ENCODE assay signal across 11 cellular contexts in the genomic region with DNA sequence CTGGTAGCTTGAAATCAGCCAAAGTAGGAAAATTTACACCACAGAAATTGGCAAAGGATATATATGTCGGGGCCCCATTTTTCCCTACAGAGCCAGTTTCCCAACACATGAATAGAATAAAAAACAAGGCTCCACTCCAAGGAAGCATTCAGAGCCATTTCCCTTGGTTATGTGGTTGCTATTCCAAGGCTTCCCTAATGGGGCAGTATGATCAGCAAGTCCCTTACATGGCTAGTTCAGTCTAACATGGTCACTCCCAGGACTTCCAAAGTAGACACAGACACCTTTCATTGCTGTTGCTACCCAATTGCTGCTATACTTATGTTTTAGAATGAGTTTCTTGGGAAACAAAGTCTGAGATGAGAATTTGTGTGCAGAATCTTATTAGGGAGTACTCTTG.
A peak's percentile ranks its signal among the peaks of the same experiment; 100 is the strongest.
DNase-seq lines count a peak whose midpoint lies in the region; ATAC-seq and TF ChIP-seq lines count a peak whose summit lies in the region.
"Had no signal": no experiment of that assay in that cellular context is flagged by ENCODE, and none has a peak within 500 bp of the region (broad histone marks: within the 10 kb centered on the region; RNA-seq: fewer than 3 reads in every experiment).

No MANE protein-coding gene starts in this region.

- DNase-seq in AG08396 (ENCODE audit: low spot score), result peak; percentile 39
- peak; percentile 6 for DNase-seq in GM23248
- peak; percentile 22 for DNase-seq in NT2/D1 (ENCODE audit: low read depth, low spot score)
- DNase-seq in epithelial cell of proximal tubule (ENCODE audit: low read depth), result no peak
- DNase-seq in spleen, result no peak
- DNase-seq in left colon, result no peak
- DNase-seq in immature natural killer cell, result no peak
- no peak for DNase-seq in superior temporal gyrus (ENCODE audit: extremely low spot score)
- DNase-seq: activated CD8-positive, alpha-beta memory T cell treated with anti-CD3 and anti-CD28 coated beads, Interleukin-2, amount 10 ng/mL, durations not matched to agents 7 days and 5 days; anterior cingulate cortex had no signal

- H3K27ac ChIP-seq in GM23248 (no peak overlapping the region), spleen (no peak overlapping the region)

- WGBS in GM23248 (ENCODE audit: low coverage in 1 of 2, low lambda C conversion rate in 2 of 2, missing lambda C conversion rate in 2 of 2), 2 experiments, result 31 to 42% methylated on average over 1 of the region's 1 CpG
- WGBS in spleen, 5 donors, result 85 to 100% (median 96%) methylated on average over 1 of the region's 1 CpG

- H3K27me3 ChIP-seq in GM23248 (replicated peaks; ENCODE audit: insufficient read depth) (no peaks in the 10 kb centered on the region), NT2/D1 (ENCODE audit: insufficient read depth, insufficient read length) (no peaks in the 10 kb centered on the region), spleen (replicated peaks in 1 of 7) (no peaks in the 10 kb centered on the region)

- no peak for TF ChIP-seq POLR2A in spleen (IDR thresholded peaks at IDR 0.05)

- no peak for ATAC-seq in left colon
- ATAC-seq: activated CD8-positive, alpha-beta memory T cell treated with anti-CD3 and anti-CD28 coated beads, Interleukin-2, amount 10 ng/mL, durations not matched to agents 7 days and 5 days had no signal

- TF ChIP-seq CTCF in epithelial cell of proximal tubule (conservative IDR thresholded peaks at IDR 0.05; ENCODE audit: low read depth, low read length) (peak; percentile 49), spleen (IDR thresholded peaks at IDR 0.05 in 8 of 11, conservative IDR thresholded peaks at IDR 0.05 in 3 of 11) (no peak)

- H3K36me3 ChIP-seq in GM23248 (ENCODE audit: low read depth), result no peaks in the 10 kb centered on the region
- H3K36me3 ChIP-seq in NT2/D1 (ENCODE audit: insufficient read depth, insufficient read length, low read length), result no peaks in the 10 kb centered on the region
- no peaks in the 10 kb centered on the region for H3K36me3 ChIP-seq in spleen

- H3K9me2 ChIP-seq in GM23248 (ENCODE audit: insufficient read depth), result no peaks in the 10 kb centered on the region

- H3K36me3 Mint-ChIP-seq in immature natural killer cell, result no peaks in the 10 kb centered on the region
- H3K36me3 Mint-ChIP-seq: activated CD8-positive, alpha-beta memory T cell treated with anti-CD3 and anti-CD28 coated beads, Interleukin-2, amount 10 ng/mL, durations not matched to agents 7 days and 5 days; memory B cell had no signal

- in situ Hi-C loops in GM23248 (cut with MboI), result no loop called here

- H3K4me3 ChIP-seq in GM23248 (no peak overlapping the region), NT2/D1 (ENCODE audit: insufficient read length, low read depth) (no peak overlapping the region), epithelial cell of proximal tubule (ENCODE audit: low read depth, low read length) (no peak overlapping the region), spleen (no peak overlapping the region)

- H3K4me1 Mint-ChIP-seq in immature natural killer cell, result peaks cover 0 to 6% of the 10 kb centered on the region in 2 donors
- H3K4me1 Mint-ChIP-seq: memory B cell had no signal

- no peaks in the 10 kb centered on the region for H4K20me1 ChIP-seq in GM23248 (ENCODE audit: insufficient read depth)

- H3K79me2 ChIP-seq in GM23248 (ENCODE audit: insufficient read depth), result no peaks in the 10 kb centered on the region

- H3K4me1 ChIP-seq in GM23248 (ENCODE audit: insufficient read depth) (no peaks in the 10 kb centered on the region), NT2/D1 (ENCODE audit: insufficient read depth, insufficient read length) (no peaks in the 10 kb centered on the region), spleen (peaks cover 0 to 7% (median 0%) of the 10 kb centered on the region in 6 donors)

- no peaks in the 10 kb centered on the region for H3K27me3 Mint-ChIP-seq in immature natural killer cell (ENCODE audit: low read depth in 3 of 3)
- H3K27me3 Mint-ChIP-seq: activated CD8-positive, alpha-beta memory T cell treated with anti-CD3 and anti-CD28 coated beads, Interleukin-2, amount 10 ng/mL, durations not matched to agents 7 days and 5 days; memory B cell had no signal

- H3F3A ChIP-seq in GM23248 (ENCODE audit: insufficient read depth), result no peaks in the 10 kb centered on the region

- peaks cover 0 to 1% (median 0%) of the 10 kb centered on the region in 6 donors for H3K9me3 Mint-ChIP-seq in immature natural killer cell
- H3K9me3 Mint-ChIP-seq: memory B cell had no signal

- intact Hi-C loops in spleen (cut with DNase I; ENCODE audit: low total_unique reads), result no loop called here
- intact Hi-C loops in left colon (cut with DNase I, micrococcal nuclease), result no loop called here

- H3K4me2 ChIP-seq in GM23248 (ENCODE audit: unreplicated experiment), result no peak overlapping the region

- no peak overlapping the region for H3K27ac Mint-ChIP-seq in immature natural killer cell
- H3K27ac Mint-ChIP-seq: activated CD8-positive, alpha-beta memory T cell treated with anti-CD3 and anti-CD28 coated beads, Interleukin-2, amount 10 ng/mL, durations not matched to agents 7 days and 5 days; memory B cell had no signal

- H3K4me3 Mint-ChIP-seq in immature natural killer cell, result no peak overlapping the region
- H3K4me3 Mint-ChIP-seq: activated CD8-positive, alpha-beta memory T cell treated with anti-CD3 and anti-CD28 coated beads, Interleukin-2, amount 10 ng/mL, durations not matched to agents 7 days and 5 days; memory B cell had no signal

- H2AFZ ChIP-seq in GM23248, result no peak overlapping the region

- H3K9me3 ChIP-seq in GM23248 (ENCODE audit: low read depth), result no peaks in the 10 kb centered on the region
- H3K9me3 ChIP-seq in NT2/D1 (ENCODE audit: insufficient read depth, low read length), result peaks cover 9% of the 10 kb centered on the region; the same call in 1 of the 2 replicates
- no peaks in the 10 kb centered on the region for H3K9me3 ChIP-seq in spleen

- no peak overlapping the region for H3K9ac ChIP-seq in GM23248
- H3K9ac ChIP-seq in NT2/D1 (ENCODE audit: insufficient read length, low read depth), result no peak overlapping the region

Comparison
In these comparisons a context has a peak if more than half of its experiments do, and no peak if none do; other contexts are left out.
1. DNase-seq: peak in AG08396 (single experiment), GM23248 (single experiment) and NT2/D1 (single experiment); none in epithelial cell of proximal tubule (single experiment), spleen (single experiment), left colon (0 of 2), immature natural killer cell (0 of 3) and superior temporal gyrus (single experiment).